9 cellular contexts compared by ENCODE assay signal in the genomic region with DNA sequence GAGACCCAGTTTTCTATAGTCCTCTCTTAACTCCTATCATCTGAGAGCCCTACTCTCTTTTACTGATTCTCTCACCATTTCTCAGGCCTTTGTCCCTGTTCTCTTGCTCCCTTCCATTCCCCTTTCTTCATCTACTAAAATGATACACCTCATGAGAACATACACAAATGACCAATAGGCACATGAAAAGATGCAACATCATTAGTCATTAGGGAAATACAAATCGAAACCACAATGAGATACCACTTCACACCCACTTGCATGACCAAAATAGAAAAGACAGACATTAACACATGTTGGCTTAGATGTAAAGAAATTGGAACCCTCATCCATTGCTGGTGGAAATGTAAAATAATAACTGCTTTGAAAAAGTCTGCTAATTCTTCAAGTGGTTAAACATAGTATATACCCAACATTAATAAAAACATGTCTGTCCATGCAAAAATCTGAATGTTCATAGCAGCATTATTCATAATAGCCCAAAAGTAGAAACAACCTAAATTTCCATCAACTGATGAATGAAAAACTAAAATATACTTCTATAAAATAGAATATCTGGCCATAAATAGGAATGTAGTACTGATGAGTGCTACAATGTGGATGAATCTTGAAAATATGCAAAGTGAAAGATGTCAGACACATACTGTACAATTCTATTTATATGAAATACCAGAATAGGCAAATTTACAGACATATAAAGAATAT.
A peak's percentile ranks its signal among the peaks of the same experiment; 100 is the strongest.
DNase-seq lines count a peak whose midpoint lies in the region; ATAC-seq and TF ChIP-seq lines count a peak whose summit lies in the region.
"Had no signal": no experiment of that assay in that cellular context is flagged by ENCODE, and none has a peak within 500 bp of the region (broad histone marks: within the 10 kb centered on the region; RNA-seq: fewer than 3 reads in every experiment).

No MANE protein-coding gene starts in this region.

- 64 to 71% methylated on average over 1 of the region's 1 CpG for WGBS in gastroesophageal sphincter (ENCODE audit: low coverage in 1 of 2), 2 donors

- peaks cover 0 to 32% (median 0%) of the 10 kb centered on the region in 3 donors for H3K4me1 ChIP-seq in gastroesophageal sphincter

- TF ChIP-seq EP300 in gastroesophageal sphincter (IDR thresholded peaks at IDR 0.05), result no peak

- H3K4me3 Mint-ChIP-seq in activated CD4-positive, alpha-beta T cell treated with anti-CD3 and anti-CD28 coated beads, Interleukin-2, amount 10 ng/mL, durations not matched to agents 24 days and 14 days, result no peak overlapping the region

- ATAC-seq in GM18520 (IDR thresholded peaks at IDR 0.05; ENCODE audit: unreplicated experiment), result peak; percentile 95
- ATAC-seq in HG02588 (IDR thresholded peaks at IDR 0.05; ENCODE audit: unreplicated experiment), result peak; percentile 89
- no peak for ATAC-seq in gastroesophageal sphincter

- H3K4me3 ChIP-seq in coronary artery, result no peak overlapping the region
- no peak overlapping the region for H3K4me3 ChIP-seq in gastroesophageal sphincter
- H3K4me3 ChIP-seq: cardiac muscle cell had no signal

- TF ChIP-seq CTCF in coronary artery (IDR thresholded peaks at IDR 0.05), result no peak
- no peak for TF ChIP-seq CTCF in gastroesophageal sphincter (IDR thresholded peaks at IDR 0.05)

- no peaks in the 10 kb centered on the region for H3K9me3 Mint-ChIP-seq in activated CD4-positive, alpha-beta T cell treated with anti-CD3 and anti-CD28 coated beads, Interleukin-2, amount 10 ng/mL, durations not matched to agents 24 days and 14 days

- no peaks in the 10 kb centered on the region for H3K9me3 ChIP-seq in gastroesophageal sphincter

- H3K27me3 Mint-ChIP-seq in activated CD4-positive, alpha-beta T cell treated with anti-CD3 and anti-CD28 coated beads, Interleukin-2, amount 10 ng/mL, durations not matched to agents 24 days and 14 days, result peaks cover 2% of the 10 kb centered on the region

- H3K27ac ChIP-seq in coronary artery (no peak overlapping the region), gastroesophageal sphincter (no peak overlapping the region)
- H3K27ac ChIP-seq: cardiac muscle cell had no signal

- no peaks in the 10 kb centered on the region for H3K27me3 ChIP-seq in gastroesophageal sphincter
- H3K27me3 ChIP-seq: cardiac muscle cell had no signal

- H3K36me3 Mint-ChIP-seq in activated CD4-positive, alpha-beta T cell treated with anti-CD3 and anti-CD28 coated beads, Interleukin-2, amount 10 ng/mL, durations not matched to agents 24 days and 14 days (ENCODE audit: low read depth), result no peaks in the 10 kb centered on the region

- no peak for TF ChIP-seq POLR2A in gastroesophageal sphincter (IDR thresholded peaks at IDR 0.05)

- H3K4me1 Mint-ChIP-seq in activated CD4-positive, alpha-beta T cell treated with anti-CD3 and anti-CD28 coated beads, Interleukin-2, amount 10 ng/mL, durations not matched to agents 24 days and 14 days, result peaks cover 2% of the 10 kb centered on the region

- H3K27ac Mint-ChIP-seq in activated CD4-positive, alpha-beta T cell treated with anti-CD3 and anti-CD28 coated beads, Interleukin-2, amount 10 ng/mL, durations not matched to agents 24 days and 14 days, result no peak overlapping the region

- DNase-seq in M059J (ENCODE audit: low read depth) (peak; percentile 56), kidney glomerular epithelial cell (lab: John Stamatoyannopoulos, UW) (peak; percentile 17), coronary artery (ENCODE audit: low spot score) (no peak)
- DNase-seq in activated naive CD4-positive, alpha-beta T cell (lab: John Stamatoyannopoulos, UW), result no peak
- no peak for DNase-seq in activated CD4-positive, alpha-beta T cell treated with anti-CD3 and anti-CD28 coated beads, Interleukin-2, amount 10 ng/mL, durations not matched to agents 24 days and 14 days

- intact Hi-C loops in activated CD4-positive, alpha-beta T cell treated with anti-CD3 and anti-CD28 coated beads, Interleukin-2, amount 10 ng/mL, durations not matched to agents 24 days and 14 days (cut with micrococcal nuclease), result no loop called here

- no peaks in the 10 kb centered on the region for H3K36me3 ChIP-seq in gastroesophageal sphincter
- H3K36me3 ChIP-seq: cardiac muscle cell had no signal

Comparison
In these comparisons a context has a peak if more than half of its experiments do, and no peak if none do; other contexts are left out.
1. DNase-seq: peak in M059J (single experiment) and kidney glomerular epithelial cell (single experiment); none in activated naive CD4-positive, alpha-beta T cell (0 of 4), activated CD4-positive, alpha-beta T cell treated with anti-CD3 and anti-CD28 coated beads, Interleukin-2, amount 10 ng/mL, durations not matched to agents 24 days and 14 days (single experiment) and coronary artery (single experiment).